In genomic region chr1:70909262-70909817, GRCh38 we compare ENCODE assay signal across 15 cellular contexts.
"Had no signal": no experiment of that assay in that cellular context is flagged by ENCODE, and none has a peak within 500 bp of the region (broad histone marks: within the 10 kb centered on the region; RNA-seq: fewer than 3 reads in every experiment).

No MANE protein-coding gene starts in this region.

- H3K4me1 Mint-ChIP-seq: stimulated activated memory B cell treated with anti-CD40 and anti-IgM and Interleukin-4, amounts not matched to agents 10 μg/mL and 1 μg/mL and 100 μg/mL, for 72 hours had no signal

- H3K4me3 Mint-ChIP-seq: activated T-cell treated with anti-CD3 and anti-CD28 coated beads, Interleukin-2, amount 50 U/mL, for 72 hours; stimulated activated memory B cell treated with anti-CD40 and anti-IgM and Interleukin-4, amounts not matched to agents 10 μg/mL and 1 μg/mL and 100 μg/mL, for 72 hours had no signal

- H3K27ac Mint-ChIP-seq: activated T-cell treated with anti-CD3 and anti-CD28 coated beads, Interleukin-2, amount 50 U/mL, for 72 hours; progenitor cell of endocrine pancreas; stimulated activated memory B cell treated with anti-CD40 and anti-IgM and Interleukin-4, amounts not matched to agents 10 μg/mL and 1 μg/mL and 100 μg/mL, for 72 hours had no signal

- H3K36me3 Mint-ChIP-seq: naive thymus-derived CD8-positive, alpha-beta T cell; stimulated activated memory B cell treated with anti-CD40 and anti-IgM and Interleukin-4, amounts not matched to agents 10 μg/mL and 1 μg/mL and 100 μg/mL, for 72 hours had no signal

- ATAC-seq: left lung, mucosa of descending colon, right lobe of liver had no signal

- H3K9me3 Mint-ChIP-seq: activated T-cell treated with anti-CD3 and anti-CD28 coated beads, Interleukin-2, amount 50 U/mL, for 72 hours; stimulated activated memory B cell treated with anti-CD40 and anti-IgM and Interleukin-4, amounts not matched to agents 10 μg/mL and 1 μg/mL and 100 μg/mL, for 72 hours had no signal

- H3K27me3 Mint-ChIP-seq: naive thymus-derived CD8-positive, alpha-beta T cell; progenitor cell of endocrine pancreas; stimulated activated memory B cell treated with anti-CD40 and anti-IgM and Interleukin-4, amounts not matched to agents 10 μg/mL and 1 μg/mL and 100 μg/mL, for 72 hours had no signal

- DNase-seq: activated CD4-positive, alpha-beta T cell treated with anti-CD3 and anti-CD28 coated beads, Interleukin-2, amount 50 U/mL, for 48 hours; activated CD4-positive, CD25-positive, alpha-beta regulatory T cell; activated naive CD4-positive, alpha-beta T cell; esophagus squamous epithelium; foreskin fibroblast; left lung; mucosa of descending colon; nucleus accumbens; right lobe of liver; tibial artery; uterus had no signal
